8 cellular contexts compared by ENCODE assay signal in genomic region chr5:150801117-150801927, GRCh38. TPM values are rescaled to one million over a fixed set of nuclear protein-coding genes. Genes with fewer than 3 reads are reported as not detected.
DNase-seq lines count a peak whose midpoint lies in the region; ATAC-seq and TF ChIP-seq lines count a peak whose summit lies in the region.

No MANE protein-coding gene starts in this region.

- H3K4me3 Mint-ChIP-seq in activated CD8-positive, alpha-beta memory T cell treated with anti-CD3 and anti-CD28 coated beads, Interleukin-2, amount 10 ng/mL, durations not matched to agents 7 days and 5 days, result no peak overlapping the region
- H3K4me3 Mint-ChIP-seq in endodermal cell, result peak overlapping the region; percentile 55

- no peak overlapping the region for H4K8ac ChIP-seq in mesendoderm (ENCODE audit: low read depth, low read length)

- TF ChIP-seq CTCF in RWPE1 (conservative IDR thresholded peaks at IDR 0.05; ENCODE audit: low read depth) (peak; percentile 75), endodermal cell (conservative IDR thresholded peaks at IDR 0.05) (peak; percentile 68)

- H3K79me2 ChIP-seq in mesendoderm (ENCODE audit: control insufficient read depth, insufficient read depth, low read length), result no peaks in the 10 kb centered on the region

- POLR2A ChIA-PET in RWPE1 (lab: Yijun Ruan, JAX; ENCODE audit: low non-redundant PET), result no interaction called here

- no peaks in the 10 kb centered on the region for H3K79me1 ChIP-seq in mesendoderm (ENCODE audit: low read length)

- H3K27me3 Mint-ChIP-seq in activated CD8-positive, alpha-beta memory T cell treated with anti-CD3 and anti-CD28 coated beads, Interleukin-2, amount 10 ng/mL, durations not matched to agents 7 days and 5 days, result peaks cover 17% of the 10 kb centered on the region
- peaks cover 18% of the 10 kb centered on the region for H3K27me3 Mint-ChIP-seq in endodermal cell (ENCODE audit: insufficient read depth)

- no peak overlapping the region for H3K18ac ChIP-seq in mesendoderm (ENCODE audit: low read length)

- H3K9me3 ChIP-seq in endodermal cell (ENCODE audit: control insufficient read depth, low read length), result peaks cover 22% of the 10 kb centered on the region

- H2AK5ac ChIP-seq in mesendoderm (ENCODE audit: low read length), result no peak overlapping the region

- ATAC-seq in activated CD8-positive, alpha-beta memory T cell treated with anti-CD3 and anti-CD28 coated beads, Interleukin-2, amount 10 ng/mL, durations not matched to agents 7 days and 5 days, result peak; percentile 53
- ATAC-seq in HG03442 (IDR thresholded peaks at IDR 0.05; ENCODE audit: unreplicated experiment), result peak; percentile 49
- no peak for ATAC-seq in GM21825 (IDR thresholded peaks at IDR 0.05; ENCODE audit: unreplicated experiment)

- no peak overlapping the region for H2BK120ac ChIP-seq in mesendoderm (ENCODE audit: low read depth, low read length)

- no peaks in the 10 kb centered on the region for H3K4me1 ChIP-seq in endodermal cell (ENCODE audit: control insufficient read depth, insufficient read depth, low read length)
- no peaks in the 10 kb centered on the region for H3K4me1 ChIP-seq in mesendoderm (ENCODE audit: control insufficient read depth, low read depth, low read length)
- no peaks in the 10 kb centered on the region for H3K4me1 ChIP-seq in urinary bladder (ENCODE audit: insufficient read depth)

- H2BK5ac ChIP-seq in mesendoderm (ENCODE audit: low read length), result peak overlapping the region; percentile 55

- H4K5ac ChIP-seq in mesendoderm (ENCODE audit: low read length), result no peak overlapping the region

- CTCF ChIA-PET in activated CD8-positive, alpha-beta memory T cell treated with anti-CD3 and anti-CD28 coated beads, Interleukin-2, amount 10 ng/mL, durations not matched to agents 7 days and 5 days (lab: Charles Lee), result interaction anchor here (0.9 to 3.1 kb wide), 14 partner anchors 9 to 364 kb away, joined by 3 to 55 read pairs (median 4); partner anchors contain the start of genes IRGM and SMIM3
- CTCF ChIA-PET in RWPE1 (lab: Yijun Ruan, JAX), result interaction anchor here (0.6 to 2.1 kb wide), 17 partner anchors 12 to 487 kb away, joined by 3 to 26 read pairs (median 4); partner anchors contain the start of genes ANXA6, DCTN4, IRGM and RBM22

- peak overlapping the region; percentile 98 for H3K4me2 ChIP-seq in mesendoderm (ENCODE audit: low read length)

- H3K27ac ChIP-seq in RWPE1 (no peak overlapping the region), endodermal cell (ENCODE audit: low read depth, low read length) (no peak overlapping the region), mesendoderm (ENCODE audit: low read depth, low read length) (no peak overlapping the region), urinary bladder (ENCODE audit: low read depth) (no peak overlapping the region)

- no peaks in the 10 kb centered on the region for H3K27me3 ChIP-seq in endodermal cell (ENCODE audit: control insufficient read depth, insufficient read depth, low read length, poor library complexity, severe bottlenecking)
- no peaks in the 10 kb centered on the region for H3K27me3 ChIP-seq in mesendoderm (ENCODE audit: insufficient read depth, low read length, poor library complexity)

- no peak for DNase-seq in activated CD8-positive, alpha-beta memory T cell treated with anti-CD3 and anti-CD28 coated beads, Interleukin-2, amount 10 ng/mL, durations not matched to agents 7 days and 5 days
- DNase-seq in activated CD8-positive, alpha-beta memory T cell treated with anti-CD3 and anti-CD28 coated beads, Interleukin-2, amount 50 U/mL, for 48 hours, result no peak
- peak; percentile 76 for DNase-seq in RWPE1 (ENCODE audit: low spot score)
- DNase-seq in endodermal cell, result peak; percentile 84
- DNase-seq in mesendoderm, result peak; percentile 90

- H3K36me3 Mint-ChIP-seq in activated CD8-positive, alpha-beta memory T cell treated with anti-CD3 and anti-CD28 coated beads, Interleukin-2, amount 10 ng/mL, durations not matched to agents 7 days and 5 days, result peaks cover 11% of the 10 kb centered on the region
- H3K36me3 Mint-ChIP-seq in endodermal cell (ENCODE audit: low read depth), result no peaks in the 10 kb centered on the region

- H3K9me3 Mint-ChIP-seq in activated CD8-positive, alpha-beta memory T cell treated with anti-CD3 and anti-CD28 coated beads, Interleukin-2, amount 10 ng/mL, durations not matched to agents 7 days and 5 days (ENCODE audit: low read depth), result peaks cover 3% of the 10 kb centered on the region
- H3K9me3 Mint-ChIP-seq in endodermal cell, result peaks cover 6% of the 10 kb centered on the region

- WGBS in endodermal cell (ENCODE audit: insufficient coverage in 1 of 2, insufficient read length in 1 of 2), 2 experiments, result 17 to 25% methylated on average over 11 to 15 of the region's 15 CpGs
- WGBS in mesendoderm (ENCODE audit: extremely low coverage, insufficient coverage, low lambda C conversion rate), result no CpG with 5 or more reads among the region's 15 CpGs
- WGBS in urinary bladder, result 7% methylated on average over 15 of the region's 15 CpGs

- no peak overlapping the region for H2BK15ac ChIP-seq in mesendoderm (replicated peaks; ENCODE audit: low read depth)

- no peak overlapping the region for H3K23ac ChIP-seq in mesendoderm (ENCODE audit: low read length)

- H3K27ac Mint-ChIP-seq in activated CD8-positive, alpha-beta memory T cell treated with anti-CD3 and anti-CD28 coated beads, Interleukin-2, amount 10 ng/mL, durations not matched to agents 7 days and 5 days, result no peak overlapping the region
- peak overlapping the region; percentile 88 for H3K27ac Mint-ChIP-seq in endodermal cell

- peaks cover 9% of the 10 kb centered on the region for H3K4me1 Mint-ChIP-seq in activated CD8-positive, alpha-beta memory T cell treated with anti-CD3 and anti-CD28 coated beads, Interleukin-2, amount 10 ng/mL, durations not matched to agents 7 days and 5 days
- peaks cover 2% of the 10 kb centered on the region for H3K4me1 Mint-ChIP-seq in endodermal cell

- H3K4me3 ChIP-seq in endodermal cell (ENCODE audit: low read length) (peak overlapping the region; percentile 63), mesendoderm (ENCODE audit: low read length) (peak overlapping the region; percentile 58), urinary bladder (ENCODE audit: low read depth, low read length) (peak overlapping the region; percentile 12)

- H3K36me3 ChIP-seq in endodermal cell (ENCODE audit: control insufficient read depth, insufficient read depth, low read length), result no peaks in the 10 kb centered on the region
- H3K36me3 ChIP-seq in mesendoderm (ENCODE audit: control insufficient read depth, insufficient read depth, low read length), result no peaks in the 10 kb centered on the region
- H3K36me3 ChIP-seq in urinary bladder (ENCODE audit: insufficient read depth), result no peaks in the 10 kb centered on the region

- H3K9ac ChIP-seq in endodermal cell (ENCODE audit: extremely low read depth, low read length, poor library complexity, severe bottlenecking), result peak overlapping the region; percentile 36
- peak overlapping the region; percentile 78 for H3K9ac ChIP-seq in mesendoderm (ENCODE audit: low read length)

- no peak overlapping the region for H3K4ac ChIP-seq in mesendoderm (ENCODE audit: low read depth, low read length)

- peak overlapping the region; percentile 93 for H3K56ac ChIP-seq in mesendoderm (ENCODE audit: low read length)

RNA-seq across cellular contexts. Expression of gene SMIM3, which starts 22.8 kb away (rescaled TPM):
- total RNA-seq in activated CD8-positive, alpha-beta memory T cell treated with anti-CD3 and anti-CD28 coated beads, Interleukin-2, amount 10 ng/mL, durations not matched to agents 7 days and 5 days, result 10 to 100 TPM; 22.1 to 37.5 TPM
- total RNA-seq in endodermal cell (1 to 10 TPM; 6.3 to 9.0 TPM), urinary bladder (10.2 TPM)
- polyA plus RNA-seq in endodermal cell (2013, experiment 1 of 2), result 9.3 TPM
- polyA plus RNA-seq in endodermal cell (2013, experiment 2 of 2), result 6.3 TPM
- 5.9 TPM for polyA plus RNA-seq in mesendoderm (2013, experiment 1 of 2)
- 5.6 TPM for polyA plus RNA-seq in mesendoderm (2013, experiment 2 of 2)
- polyA plus RNA-seq in urinary bladder, result 37.1 TPM

RNA-seq across cellular contexts. Expression of gene DCTN4, which starts 42.5 kb away (rescaled TPM):
- 10 to 100 TPM; 41.9 to 46.1 TPM for total RNA-seq in activated CD8-positive, alpha-beta memory T cell treated with anti-CD3 and anti-CD28 coated beads, Interleukin-2, amount 10 ng/mL, durations not matched to agents 7 days and 5 days
- total RNA-seq in endodermal cell (10 to 100 TPM; 51.5 to 64.3 TPM), urinary bladder (95.5 TPM)
- 67.7 TPM for polyA plus RNA-seq in endodermal cell (2013, experiment 1 of 2)
- 58.3 TPM for polyA plus RNA-seq in endodermal cell (2013, experiment 2 of 2)
- polyA plus RNA-seq in mesendoderm (2013, experiment 1 of 2), result 28.3 TPM
- 26.7 TPM for polyA plus RNA-seq in mesendoderm (2013, experiment 2 of 2)
- polyA plus RNA-seq in urinary bladder, result 29.4 TPM

RNA-seq across cellular contexts. Expression of gene IRGM, which starts 45.0 kb away (rescaled TPM):
- total RNA-seq in activated CD8-positive, alpha-beta memory T cell treated with anti-CD3 and anti-CD28 coated beads, Interleukin-2, amount 10 ng/mL, durations not matched to agents 7 days and 5 days, result 1 to 10 TPM; 1.7 to 3.8 TPM
- total RNA-seq in endodermal cell, result not detected
- not detected for polyA plus RNA-seq in endodermal cell (2013, experiment 1 of 2)
- polyA plus RNA-seq in endodermal cell (2013, experiment 2 of 2), result not detected
- 0.10 TPM for polyA plus RNA-seq in mesendoderm (2013, experiment 1 of 2)
- polyA plus RNA-seq in mesendoderm (2013, experiment 2 of 2), result 0.08 TPM
- not detected for total RNA-seq in urinary bladder
- polyA plus RNA-seq in urinary bladder, result 0.16 TPM

Comparison
In these comparisons a context has a peak if more than half of its experiments do, and no peak if none do; other contexts are left out.
1. DNase-seq: peak in RWPE1 (single experiment), endodermal cell (single experiment) and mesendoderm (single experiment); none in activated CD8-positive, alpha-beta memory T cell treated with anti-CD3 and anti-CD28 coated beads, Interleukin-2, amount 10 ng/mL, durations not matched to agents 7 days and 5 days (single experiment) and activated CD8-positive, alpha-beta memory T cell treated with anti-CD3 and anti-CD28 coated beads, Interleukin-2, amount 50 U/mL, for 48 hours (single experiment).
2. H3K4me3 ChIP-seq: peak in every context shown above with its lines; median percentile 63 in endodermal cell; 58 in mesendoderm; 12 in urinary bladder.